9 cellular contexts compared by ENCODE assay signal in the genomic region with DNA sequence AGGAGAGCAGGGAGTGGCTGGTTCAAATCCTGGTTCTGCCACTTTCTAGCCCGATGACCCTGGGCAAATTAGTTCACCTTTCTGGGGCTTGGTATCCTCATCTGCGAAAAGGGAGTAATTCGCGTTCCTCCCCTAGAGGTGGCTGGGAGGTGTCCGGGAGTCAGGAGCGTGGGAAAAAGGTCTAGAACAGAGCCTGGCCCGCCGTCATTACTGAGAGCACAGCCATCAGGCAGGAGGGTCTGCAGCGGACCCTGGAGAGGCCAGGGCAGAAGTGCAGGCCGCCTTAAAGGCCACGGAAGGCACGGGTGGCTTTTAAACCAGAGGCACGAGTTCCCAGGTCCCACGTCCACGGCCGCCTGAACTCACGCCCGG. TPM values are rescaled to one million over a fixed set of nuclear protein-coding genes. Genes with fewer than 3 reads are reported as not detected.
DNase-seq lines count a peak whose midpoint lies in the region; ATAC-seq, FAIRE-seq and TF ChIP-seq lines count a peak whose summit lies in the region.
"Had no signal": no experiment of that assay in that cellular context is flagged by ENCODE, and none has a peak within 500 bp of the region (broad histone marks: within the 10 kb centered on the region; RNA-seq: fewer than 3 reads in every experiment).

No MANE protein-coding gene starts in this region.

- under 1% methylated on average over 18 of the region's 18 CpGs for WGBS in K562 (ENCODE audit: insufficient coverage, low coverage, missing lambda C conversion rate)
- 7% methylated on average over 15 of the region's 18 CpGs for WGBS in mesenchymal stem cell
- 4% methylated on average over 18 of the region's 18 CpGs for WGBS in urinary bladder

- peaks cover 12% of the 10 kb centered on the region for H3K79me1 ChIP-seq in mesenchymal stem cell (replicated peaks; ENCODE audit: low read length, poor library complexity, severe bottlenecking)

- H3K4me2 ChIP-seq in K562 (ENCODE audit: insufficient read depth, low read length) (peak overlapping the region; percentile 87), mesenchymal stem cell (ENCODE audit: low read length, poor library complexity, severe bottlenecking) (peak overlapping the region; percentile 72)

- FAIRE-seq in K562 (lab: Jason Lieb, UNC) = peak; percentile 15

- peak overlapping the region; percentile 51; the same call in 1 of the 2 replicates for H2AFZ ChIP-seq in K562 (ENCODE audit: low read depth, low read length)
- no peak overlapping the region for H2AFZ ChIP-seq in mesenchymal stem cell (ENCODE audit: low read depth, low read length)

- H3K4me3 ChIP-seq in K562 (peak overlapping the region; percentile 99), mesenchymal stem cell (ENCODE audit: insufficient read depth in 1 of 2, low read depth in 1 of 2, low read length in 2 of 2) (peak overlapping the region; percentile 90 to 98), urinary bladder (ENCODE audit: low read depth, low read length) (peak overlapping the region; percentile 71)

- H2BK15ac ChIP-seq in mesenchymal stem cell (ENCODE audit: low read depth, poor library complexity, severe bottlenecking) = no peak overlapping the region

- peak overlapping the region; percentile 22 to 35 for H3K4ac ChIP-seq in mesenchymal stem cell (ENCODE audit: low read depth in 1 of 2, low read length in 2 of 2)

- peaks cover 46% of the 10 kb centered on the region for H3K36me3 ChIP-seq in K562 (ENCODE audit: control insufficient read depth, insufficient read depth, low read length)
- peaks cover 10 to 23% of the 10 kb centered on the region in 2 experiments for H3K36me3 ChIP-seq in mesenchymal stem cell (ENCODE audit: control insufficient read depth in 1 of 2, insufficient read depth in 2 of 2, low read depth in 1 of 2, low read length in 2 of 2)
- no peaks in the 10 kb centered on the region for H3K36me3 ChIP-seq in urinary bladder (ENCODE audit: insufficient read depth)

- H3K4me1 Mint-ChIP-seq in activated naive CD4-positive, alpha-beta T cell treated with anti-CD3 and anti-CD28 coated beads, Interleukin-2, amount 50 U/mL, for 24 hours = peaks cover 44% of the 10 kb centered on the region

- peak overlapping the region; percentile 93 for H3K27ac Mint-ChIP-seq in activated naive CD4-positive, alpha-beta T cell treated with anti-CD3 and anti-CD28 coated beads, Interleukin-2, amount 50 U/mL, for 24 hours

- H3K9ac ChIP-seq in K562 (ENCODE audit: insufficient read depth in 1 of 2, low read depth in 2 of 2, low read length in 2 of 2) (peak overlapping the region; percentile 92 to 97), mesenchymal stem cell (ENCODE audit: low read length) (peak overlapping the region; percentile 93)

- H3K27me3 Mint-ChIP-seq in activated naive CD4-positive, alpha-beta T cell treated with anti-CD3 and anti-CD28 coated beads, Interleukin-2, amount 50 U/mL, for 24 hours = no peaks in the 10 kb centered on the region

- no TSS peak for BruUV-seq in K562 (replicated peaks; lab: Mats Ljungman, UMichigan)

- TF ChIP-seq CTCF in K562 (IDR thresholded peaks at IDR 0.05 in 2 of 3, conservative IDR thresholded peaks at IDR 0.05 in 1 of 3; ENCODE audit: insufficient read depth in 2 of 3, low read depth in 1 of 3, low read length in 3 of 3) (0 out of 6 replicates have a peak, but pooled peaks of 1 of the 3 experiments have one; percentile 5), GM13977 (IDR thresholded peaks at IDR 0.05; ENCODE audit: extremely low read depth, insufficient read depth, missing control alignments) (no peak)

- in situ Hi-C loops in K562 (cut with MboI) (loop anchor here (25.0 kb wide), 1 partner anchor 338 kb away; the partner anchor contains the start of gene FAAP20), GM13977 (cut with MboI; ENCODE audit: low pct_unique_long_range_greater_than_20kb, low sequenced_read_pairs, unreplicated experiment) (loop anchor here (25.0 kb wide), 1 partner anchor 338 kb away; the partner anchor contains the start of gene FAAP20)

- no peak overlapping the region for H2BK12ac ChIP-seq in mesenchymal stem cell (ENCODE audit: low read length in 2 of 2)

- peaks cover 47% of the 10 kb centered on the region for H3K79me2 ChIP-seq in K562 (ENCODE audit: control insufficient read depth, insufficient read depth, low read length)

- H3K27ac ChIP-seq in K562 (ENCODE audit: extremely low read depth, low read depth, low read length) = peak overlapping the region; percentile 84
- no peak overlapping the region for H3K27ac ChIP-seq in mesenchymal stem cell (ENCODE audit: low read length, poor library complexity, severe bottlenecking)
- H3K27ac ChIP-seq in urinary bladder (ENCODE audit: low read depth) = no peak overlapping the region

- POLR2A ChIA-PET in K562 (lab: Yijun Ruan, JAX) = interaction anchor here (0.7 to 2.0 kb wide), 10 partner anchors 8 to 73 kb away, joined by 3 to 11 read pairs (median 5); no protein-coding TSS in a partner anchor

- CTCF ChIA-PET in K562 (lab: Yijun Ruan, JAX; ENCODE audit: low intra/inter-chr PET ratio) = no interaction called here

- peaks cover 43% of the 10 kb centered on the region for H4K20me1 ChIP-seq in K562 (replicated peaks; ENCODE audit: control insufficient read depth, insufficient read depth, low read length)

- peak overlapping the region in 1 of 2 experiments; percentile 80 for H3K18ac ChIP-seq in mesenchymal stem cell (ENCODE audit: low read depth in 1 of 2, low read length in 2 of 2)

- H3K36me3 Mint-ChIP-seq in activated naive CD4-positive, alpha-beta T cell treated with anti-CD3 and anti-CD28 coated beads, Interleukin-2, amount 50 U/mL, for 24 hours = no peaks in the 10 kb centered on the region

- no peak for DNase-seq in activated naive CD4-positive, alpha-beta T cell treated with anti-CD3 and anti-CD28 coated beads, Interleukin-2, amount 50 U/mL, for 16 hours
- DNase-seq in K562 (ENCODE audit: extremely low read depth in 1 of 4, low spot score in 3 of 4) (peak in 3 of 4 experiments; percentile 40 to 60 (median 56)), mesenchymal stem cell (no peak), NCI-H2196 (lab: John Stamatoyannopoulos, UW; ENCODE audit: unreplicated experiment) (no peak), GM13977 (ENCODE audit: low spot score) (no peak), SKM-1 (lab: John Stamatoyannopoulos, UW; ENCODE audit: unreplicated experiment) (no peak)

- ATAC-seq in K562 = peak; percentile 18

- intact Hi-C loops in K562 (cut with micrococcal nuclease) = no loop called here

- no peak for TF ChIP-seq RAD21 in K562 (CRISPR knock-in tag; conservative IDR thresholded peaks at IDR 0.05 in 1 of 2, IDR thresholded peaks at IDR 0.05 in 1 of 2)

- peaks cover 24 to 77% of the 10 kb centered on the region in 2 experiments; a peak in 4 of 5 replicates for H3K4me1 ChIP-seq in K562 (replicated peaks in 1 of 2; ENCODE audit: control insufficient read depth in 2 of 2, insufficient read depth in 2 of 2, low read length in 2 of 2)
- peaks cover 52% of the 10 kb centered on the region for H3K4me1 ChIP-seq in mesenchymal stem cell (ENCODE audit: control insufficient read depth, insufficient read depth, low read depth, low read length)
- peaks cover 2% of the 10 kb centered on the region for H3K4me1 ChIP-seq in urinary bladder (ENCODE audit: insufficient read depth)

- H3K9me3 ChIP-seq in K562 (replicated peaks; ENCODE audit: control insufficient read depth, insufficient read depth, low read depth, low read length) (no peaks in the 10 kb centered on the region), mesenchymal stem cell (ENCODE audit: control insufficient read depth, low read length) (no peaks in the 10 kb centered on the region)

- no peak overlapping the region for H3K23ac ChIP-seq in mesenchymal stem cell (ENCODE audit: low read length in 2 of 2)

- H3K14ac ChIP-seq in mesenchymal stem cell (ENCODE audit: low read length in 2 of 2) = peak overlapping the region in 1 of 2 experiments; percentile 23

- no peak overlapping the region for H2BK120ac ChIP-seq in mesenchymal stem cell (ENCODE audit: low read depth, low read length)

- H4K91ac ChIP-seq in mesenchymal stem cell (ENCODE audit: low read length) = no peak overlapping the region

- TF ChIP-seq EP300 in K562 (IDR thresholded peaks at IDR 0.05; ENCODE audit: low read length) = no peak

- peaks cover 18% of the 10 kb centered on the region for H3K9me1 ChIP-seq in K562 (ENCODE audit: control insufficient read depth, insufficient read depth, low read length)

- H3K27me3 ChIP-seq in K562 (ENCODE audit: control insufficient read depth in 2 of 2, insufficient read depth in 2 of 2, low read length in 2 of 2) = peaks cover 12 to 14% of the 10 kb centered on the region in 2 experiments; a peak in 4 of 5 replicates
- peaks cover 16 to 20% of the 10 kb centered on the region in 2 experiments for H3K27me3 ChIP-seq in mesenchymal stem cell (ENCODE audit: control insufficient read depth in 1 of 2, insufficient read depth in 1 of 2, low read length in 2 of 2)

- H3K9me3 Mint-ChIP-seq in activated naive CD4-positive, alpha-beta T cell treated with anti-CD3 and anti-CD28 coated beads, Interleukin-2, amount 50 U/mL, for 24 hours = no peaks in the 10 kb centered on the region

- no peak for TF ChIP-seq POLR2A in K562 (conservative IDR thresholded peaks at IDR 0.05)

- H2AK5ac ChIP-seq in mesenchymal stem cell (ENCODE audit: low read length, severe bottlenecking) = no peak overlapping the region

- H3K4me3 Mint-ChIP-seq in activated naive CD4-positive, alpha-beta T cell treated with anti-CD3 and anti-CD28 coated beads, Interleukin-2, amount 50 U/mL, for 24 hours = peak overlapping the region; percentile 94

- no peak overlapping the region for H2BK5ac ChIP-seq in mesenchymal stem cell (ENCODE audit: low read depth, low read length, poor library complexity, severe bottlenecking)

- H4K8ac ChIP-seq in mesenchymal stem cell (ENCODE audit: low read length) = peak overlapping the region; percentile 66

RNA-seq across cellular contexts. Expression of gene PANK4, which starts 0.9 kb away (rescaled TPM):
- 114 and 307 TPM in 2 replicates for total RNA-seq in K562 (2011; cell fraction: chromatin; rRNA removed; ENCODE audit: low replicate concordance)
- 194 and 202 TPM in 2 replicates for total RNA-seq in K562 (2011; cell fraction: nucleolus; rRNA removed)
- 119 and 146 TPM in 2 replicates for total RNA-seq in K562 (2011; cell fraction: nucleoplasm; rRNA removed)
- total RNA-seq in K562 (2014; rRNA removed) (39.6 and 50.7 TPM in 2 replicates), K562 (2014; rRNA removed; fragmentation: Illumina TruSeq; extraction: Trizol) (15.3 and 19.2 TPM in 2 replicates), K562 (2015; rRNA removed; fragmentation: Illumina TruSeq; extraction: Trizol) (29.7 and 32.0 TPM in 2 replicates), K562 (2021) (55.6 and 61.3 TPM in 2 replicates), urinary bladder (19.2 TPM)
- polyA plus RNA-seq in K562 (2011; rRNA removed) (23.3 and 39.3 TPM in 2 replicates), K562 (2014; fragmentation: Illumina TruSeq; extraction: Trizol) (31.5 and 31.8 TPM in 2 replicates), K562 (2014; fragmentation: Nextera tagmentation; extraction: Ambion mirVana) (1 to 10 TPM in 1 of 2 experiments, under 1 TPM in 1; 0.93 to 1.4 TPM), K562 (2014; rRNA removed) (41.3 and 42.3 TPM in 2 replicates), urinary bladder (28.6 TPM)
- polyA plus RNA-seq in K562 (2011; cell fraction: cytosol; rRNA removed) = 21.3 and 25.3 TPM in 2 replicates
- polyA plus RNA-seq in K562 (2011; cell fraction: nucleus; rRNA removed) = 181 and 249 TPM in 2 replicates
- 28.4 and 32.3 TPM in 2 replicates for polyA plus RNA-seq in K562 (2012)
- polyA minus RNA-seq in K562 (2011; rRNA and poly(A)+ RNA removed) = 22.3 and 22.4 TPM in 2 replicates
- polyA minus RNA-seq in K562 (2011; cell fraction: cytosol; rRNA and poly(A)+ RNA removed) = 35.2 and 42.6 TPM in 2 replicates
- polyA minus RNA-seq in K562 (2011; cell fraction: nucleus; rRNA and poly(A)+ RNA removed) = 116 and 142 TPM in 2 replicates
- polyA plus RNA-seq in mesenchymal stem cell (2013, experiment 1 of 2) = 10.2 TPM
- 9.9 TPM for polyA plus RNA-seq in mesenchymal stem cell (2013, experiment 2 of 2)

RNA-seq across cellular contexts. Expression of gene HES5, which starts 4.6 kb away (rescaled TPM):
- not detected in 2 replicates for total RNA-seq in K562 (2011; cell fraction: chromatin; rRNA removed; ENCODE audit: low replicate concordance)
- total RNA-seq in K562 (2011; cell fraction: nucleolus; rRNA removed) = not detected in 2 replicates
- total RNA-seq in K562 (2011; cell fraction: nucleoplasm; rRNA removed) = not detected in 2 replicates
- total RNA-seq in K562 (2014; rRNA removed) (not detected in 2 replicates), K562 (2014; rRNA removed; fragmentation: Illumina TruSeq; extraction: Trizol) (not detected in 2 replicates), K562 (2015; rRNA removed; fragmentation: Illumina TruSeq; extraction: Trizol) (not detected in 2 replicates), K562 (2021) (not detected in 2 replicates), urinary bladder (2.5 TPM)
- polyA plus RNA-seq in K562 (2011; rRNA removed) (not detected in 2 replicates), K562 (2014; fragmentation: Illumina TruSeq; extraction: Trizol) (not detected in 2 replicates), K562 (2014; fragmentation: Nextera tagmentation; extraction: Ambion mirVana) (not detected), K562 (2014; rRNA removed) (not detected in 2 replicates), urinary bladder (0.42 TPM)
- polyA plus RNA-seq in K562 (2011; cell fraction: cytosol; rRNA removed) = 0.04 TPM in 1 of 2 replicates, not detected in the other
- not detected in 2 replicates for polyA plus RNA-seq in K562 (2011; cell fraction: nucleus; rRNA removed)
- not detected in 2 replicates for polyA plus RNA-seq in K562 (2012)
- not detected in 2 replicates for polyA minus RNA-seq in K562 (2011; rRNA and poly(A)+ RNA removed)
- not detected in 2 replicates for polyA minus RNA-seq in K562 (2011; cell fraction: cytosol; rRNA and poly(A)+ RNA removed)
- not detected in 2 replicates for polyA minus RNA-seq in K562 (2011; cell fraction: nucleus; rRNA and poly(A)+ RNA removed)
- polyA plus RNA-seq in mesenchymal stem cell (2013, experiment 1 of 2) = not detected
- not detected for polyA plus RNA-seq in mesenchymal stem cell (2013, experiment 2 of 2)
- total RNA-seq: pulmonary artery endothelial cell had no signal

RNA-seq across cellular contexts. Expression of gene TNFRSF14, which starts 30.7 kb away (rescaled TPM):
- 2.5 and 7.5 TPM in 2 replicates for total RNA-seq in K562 (2011; cell fraction: chromatin; rRNA removed; ENCODE audit: low replicate concordance)
- total RNA-seq in K562 (2011; cell fraction: nucleolus; rRNA removed) = 4.8 and 5.5 TPM in 2 replicates
- 3.3 and 3.4 TPM in 2 replicates for total RNA-seq in K562 (2011; cell fraction: nucleoplasm; rRNA removed)
- total RNA-seq in K562 (2014; rRNA removed) = 0.68 and 0.73 TPM in 2 replicates
- 0.11 and 0.16 TPM in 2 replicates for total RNA-seq in K562 (2014; rRNA removed; fragmentation: Illumina TruSeq; extraction: Trizol)
- total RNA-seq in K562 (2015; rRNA removed; fragmentation: Illumina TruSeq; extraction: Trizol) = 1.1 and 1.3 TPM in 2 replicates
- 1.8 and 2.1 TPM in 2 replicates for total RNA-seq in K562 (2021)
- polyA plus RNA-seq in K562 (2011; rRNA removed) = 0.68 and 1.3 TPM in 2 replicates
- polyA plus RNA-seq in K562 (2011; cell fraction: cytosol; rRNA removed) = 0.97 and 1.0 TPM in 2 replicates
- polyA plus RNA-seq in K562 (2011; cell fraction: nucleus; rRNA removed) = 11.2 and 14.0 TPM in 2 replicates
- polyA plus RNA-seq in K562 (2012) = 3.3 and 11.5 TPM in 2 replicates
- polyA plus RNA-seq in K562 (2014; fragmentation: Illumina TruSeq; extraction: Trizol) = 0.58 and 0.89 TPM in 2 replicates
- polyA plus RNA-seq in K562 (2014; fragmentation: Nextera tagmentation; extraction: Ambion mirVana) = not detected
- polyA plus RNA-seq in K562 (2014; rRNA removed) = 1.6 and 2.3 TPM in 2 replicates
- 0.15 and 0.18 TPM in 2 replicates for polyA minus RNA-seq in K562 (2011; rRNA and poly(A)+ RNA removed)
- polyA minus RNA-seq in K562 (2011; cell fraction: cytosol; rRNA and poly(A)+ RNA removed) = not detected in 2 replicates
- polyA minus RNA-seq in K562 (2011; cell fraction: nucleus; rRNA and poly(A)+ RNA removed) = 1.6 and 2.0 TPM in 2 replicates
- polyA plus RNA-seq in mesenchymal stem cell (2013, experiment 1 of 2) = 0.73 TPM
- 0.89 TPM for polyA plus RNA-seq in mesenchymal stem cell (2013, experiment 2 of 2)
- total RNA-seq in urinary bladder = 19.2 TPM
- polyA plus RNA-seq in urinary bladder = 75.5 TPM

RNA-seq across cellular contexts. Expression of gene PLCH2, which starts 49.4 kb away (rescaled TPM):
- 0.07 TPM in 1 of 2 replicates, not detected in the other for total RNA-seq in K562 (2011; cell fraction: chromatin; rRNA removed; ENCODE audit: low replicate concordance)
- total RNA-seq in K562 (2011; cell fraction: nucleolus; rRNA removed) = not detected in 2 replicates
- total RNA-seq in K562 (2011; cell fraction: nucleoplasm; rRNA removed) = not detected in 2 replicates
- total RNA-seq in K562 (2014; rRNA removed) = not detected in 2 replicates
- total RNA-seq in K562 (2014; rRNA removed; fragmentation: Illumina TruSeq; extraction: Trizol) = not detected in 2 replicates
- total RNA-seq in K562 (2015; rRNA removed; fragmentation: Illumina TruSeq; extraction: Trizol) = not detected in 2 replicates
- total RNA-seq in K562 (2021) = 0.04 and 0.16 TPM in 2 replicates
- polyA plus RNA-seq in K562 (2011; rRNA removed) = not detected in 2 replicates
- polyA plus RNA-seq in K562 (2011; cell fraction: cytosol; rRNA removed) = not detected in 2 replicates
- 0.01 and 0.04 TPM in 2 replicates for polyA plus RNA-seq in K562 (2011; cell fraction: nucleus; rRNA removed)
- polyA plus RNA-seq in K562 (2012) = not detected in 2 replicates
- polyA plus RNA-seq in K562 (2014; fragmentation: Illumina TruSeq; extraction: Trizol) = not detected in 2 replicates
- polyA plus RNA-seq in K562 (2014; fragmentation: Nextera tagmentation; extraction: Ambion mirVana) = not detected
- polyA plus RNA-seq in K562 (2014; rRNA removed) = not detected in 2 replicates
- polyA minus RNA-seq in K562 (2011; rRNA and poly(A)+ RNA removed) = not detected in 2 replicates
- not detected in 2 replicates for polyA minus RNA-seq in K562 (2011; cell fraction: cytosol; rRNA and poly(A)+ RNA removed)
- not detected in 2 replicates for polyA minus RNA-seq in K562 (2011; cell fraction: nucleus; rRNA and poly(A)+ RNA removed)
- polyA plus RNA-seq in mesenchymal stem cell (2013, experiment 1 of 2) = under 0.01 TPM
- polyA plus RNA-seq in mesenchymal stem cell (2013, experiment 2 of 2) = not detected
- total RNA-seq in urinary bladder = 7.0 TPM
- polyA plus RNA-seq in urinary bladder = 13.4 TPM

Comparison
In these comparisons a context has a peak if more than half of its experiments do, and no peak if none do; other contexts are left out.
1. DNase-seq: peak in K562 (3 of 4); none in activated naive CD4-positive, alpha-beta T cell treated with anti-CD3 and anti-CD28 coated beads, Interleukin-2, amount 50 U/mL, for 16 hours (single experiment), mesenchymal stem cell (single experiment), NCI-H2196 (single experiment), GM13977 (single experiment) and SKM-1 (single experiment).
2. Peak in every context shown above with its lines, with median percentiles within 50 percentile points of each other: H3K4me3 ChIP-seq.